ENCODE assay signal across 29 cellular contexts in genomic region chr12:122956028-122956427, GRCh38.
"Had no signal": no experiment of that assay in that cellular context is flagged by ENCODE, and none has a peak within 500 bp of the region (broad histone marks: within the 10 kb centered on the region; RNA-seq: fewer than 3 reads in every experiment).

No MANE protein-coding gene starts in this region.

- H3K4me1 ChIP-seq: colonic mucosa, parathyroid adenoma, right lobe of liver, upper lobe of left lung, uterus had no signal

- H3K27ac Mint-ChIP-seq: dendritic cell treated with granulocyte-macrophage colony-stimulating factor and Interleukin-4, amounts not matched to agents 40 ng/mL and 50 ng/mL, for 4 days; mesothelial cell of epicardium; naive B cell; natural killer cell treated with Interleukin-12 subunit alpha and Interleukin-12 subunit beta and Interleukin-15 and Interleukin-18, amount 100 ng/mL, for 72 hours; progenitor cell of endocrine pancreas; stimulated activated naive B cell treated with anti-CD40 and anti-IgM and Interleukin-4, amounts not matched to agents 10 μg/mL and 1 μg/mL and 100 μg/mL, for 72 hours; stimulated activated naive CD8-positive, alpha-beta T cell treated with anti-CD3 and anti-CD28 coated beads, Interleukin-15, Interleukin-2, amounts not matched to agents 100 ng/mL and 50 ng/mL, for 24 hours had no signal

- H3K4me3 Mint-ChIP-seq: dendritic cell treated with granulocyte-macrophage colony-stimulating factor and Interleukin-4, amounts not matched to agents 40 ng/mL and 50 ng/mL, for 4 days; mesothelial cell of epicardium; naive B cell; natural killer cell treated with Interleukin-12 subunit alpha and Interleukin-12 subunit beta and Interleukin-15 and Interleukin-18, amount 100 ng/mL, for 72 hours; neural crest cell; stimulated activated naive B cell treated with anti-CD40 and anti-IgM and Interleukin-4, amounts not matched to agents 10 μg/mL and 1 μg/mL and 100 μg/mL, for 72 hours; stimulated activated naive CD8-positive, alpha-beta T cell treated with anti-CD3 and anti-CD28 coated beads, Interleukin-15, Interleukin-2, amounts not matched to agents 100 ng/mL and 50 ng/mL, for 24 hours had no signal

- H3K9me3 Mint-ChIP-seq: dendritic cell treated with granulocyte-macrophage colony-stimulating factor and Interleukin-4, amounts not matched to agents 40 ng/mL and 50 ng/mL, for 4 days; mesothelial cell of epicardium; naive B cell; natural killer cell treated with Interleukin-12 subunit alpha and Interleukin-12 subunit beta and Interleukin-15 and Interleukin-18, amount 100 ng/mL, for 72 hours; neural crest cell; stimulated activated naive B cell treated with anti-CD40 and anti-IgM and Interleukin-4, amounts not matched to agents 10 μg/mL and 1 μg/mL and 100 μg/mL, for 72 hours; stimulated activated naive CD8-positive, alpha-beta T cell treated with anti-CD3 and anti-CD28 coated beads, Interleukin-15, Interleukin-2, amounts not matched to agents 100 ng/mL and 50 ng/mL, for 24 hours had no signal

- H3K27me3 ChIP-seq: colonic mucosa, esophagus squamous epithelium, neutrophil, right lobe of liver, tibial nerve, upper lobe of left lung, uterus had no signal

- H3K27ac ChIP-seq: colonic mucosa, esophagus squamous epithelium, neutrophil, parathyroid adenoma, right lobe of liver, thoracic aorta, tibial nerve, upper lobe of left lung, uterus had no signal

- DNase-seq: colonic mucosa; effector CD8-positive, alpha-beta T cell; erythroblast; esophagus squamous epithelium; foreskin melanocyte; glutamatergic neuron; hypothalamus; kidney; mesenchymal stem cell; mucosa of descending colon; naive B cell; right lobe of liver; small intestine; stimulated activated CD4-positive, alpha-beta T cell treated with anti-CD3 and anti-CD28 coated beads, Interleukin-15, amount 100 ng/mL, for 24 hours; stimulated activated CD4-positive, alpha-beta T cell treated with anti-CD3 and anti-CD28 coated beads, Interleukin-2, amount 100 ng/mL, for 48 hours; stimulated activated naive B cell treated with anti-CD40 and anti-IgM and Interleukin-4, amounts not matched to agents 10 μg/mL and 1 μg/mL and 100 μg/mL, for 72 hours; upper lobe of left lung; uterus had no signal

- H3K4me3 ChIP-seq: colonic mucosa, esophagus squamous epithelium, mucosa of descending colon, right lobe of liver, thoracic aorta, tibial nerve, upper lobe of left lung, uterus had no signal

- H3K27me3 Mint-ChIP-seq: dendritic cell treated with granulocyte-macrophage colony-stimulating factor and Interleukin-4, amounts not matched to agents 40 ng/mL and 50 ng/mL, for 4 days; naive B cell; natural killer cell treated with Interleukin-12 subunit alpha and Interleukin-12 subunit beta and Interleukin-15 and Interleukin-18, amount 100 ng/mL, for 72 hours; progenitor cell of endocrine pancreas; stimulated activated naive B cell treated with anti-CD40 and anti-IgM and Interleukin-4, amounts not matched to agents 10 μg/mL and 1 μg/mL and 100 μg/mL, for 72 hours; stimulated activated naive CD8-positive, alpha-beta T cell treated with anti-CD3 and anti-CD28 coated beads, Interleukin-15, Interleukin-2, amounts not matched to agents 100 ng/mL and 50 ng/mL, for 24 hours had no signal

- H3K36me3 Mint-ChIP-seq: naive B cell; natural killer cell treated with Interleukin-12 subunit alpha and Interleukin-12 subunit beta and Interleukin-15 and Interleukin-18, amount 100 ng/mL, for 72 hours had no signal

- H2AFZ ChIP-seq: parathyroid adenoma had no signal

- H3K4me1 Mint-ChIP-seq: mesothelial cell of epicardium, neural crest cell had no signal

- ATAC-seq: left lobe of liver; mucosa of descending colon; natural killer cell treated with Interleukin-12 subunit alpha and Interleukin-12 subunit beta and Interleukin-15 and Interleukin-18, amount 100 ng/mL, for 72 hours; right lobe of liver; stimulated activated naive B cell treated with anti-CD40 and anti-IgM and Interleukin-4, amounts not matched to agents 10 μg/mL and 1 μg/mL and 100 μg/mL, for 72 hours had no signal

- H3K36me3 ChIP-seq: colonic mucosa, neutrophil, right lobe of liver, uterus had no signal

- H3K9me3 ChIP-seq: colonic mucosa, esophagus squamous epithelium, mucosa of descending colon, neutrophil, right lobe of liver, thoracic aorta, tibial nerve, upper lobe of left lung, uterus had no signal
